Comparison of ENCODE assay signal across 2 cellular contexts in genomic region chr22:21438013-21438412, GRCh38. TPM values are rescaled to one million over a fixed set of nuclear protein-coding genes. Genes with fewer than 3 reads are reported as not detected.
"Had no signal": no experiment of that assay in that cellular context is flagged by ENCODE, and none has a peak within 500 bp of the region (broad histone marks: within the 10 kb centered on the region; RNA-seq: fewer than 3 reads in every experiment).

No MANE protein-coding gene starts in this region.

RNA-seq across cellular contexts. Expression of gene RIMBP3B, which starts 54.5 kb away (rescaled TPM):
- total RNA-seq: MCF 10A, PC-3 had no signal
